1 cellular context compared by ENCODE assay signal in genomic region chr11:128336203-128336602, GRCh38.
TF ChIP-seq lines count a peak whose summit lies in the region.

No MANE protein-coding gene starts in this region.

TF ChIP-seq in HCT116, 20 proteins besides CTCF, POLR2A, EP300 and RAD21 (continued from another document):
- TF ChIP-seq REST (IDR thresholded peaks at IDR 0.05; ENCODE audit: low read depth) (no peak), EGR1 (IDR thresholded peaks at IDR 0.05; ENCODE audit: low read depth) (no peak), ATF3 (IDR thresholded peaks at IDR 0.05) (no peak)
